1 cellular context compared by ENCODE assay signal in the genomic region with DNA sequence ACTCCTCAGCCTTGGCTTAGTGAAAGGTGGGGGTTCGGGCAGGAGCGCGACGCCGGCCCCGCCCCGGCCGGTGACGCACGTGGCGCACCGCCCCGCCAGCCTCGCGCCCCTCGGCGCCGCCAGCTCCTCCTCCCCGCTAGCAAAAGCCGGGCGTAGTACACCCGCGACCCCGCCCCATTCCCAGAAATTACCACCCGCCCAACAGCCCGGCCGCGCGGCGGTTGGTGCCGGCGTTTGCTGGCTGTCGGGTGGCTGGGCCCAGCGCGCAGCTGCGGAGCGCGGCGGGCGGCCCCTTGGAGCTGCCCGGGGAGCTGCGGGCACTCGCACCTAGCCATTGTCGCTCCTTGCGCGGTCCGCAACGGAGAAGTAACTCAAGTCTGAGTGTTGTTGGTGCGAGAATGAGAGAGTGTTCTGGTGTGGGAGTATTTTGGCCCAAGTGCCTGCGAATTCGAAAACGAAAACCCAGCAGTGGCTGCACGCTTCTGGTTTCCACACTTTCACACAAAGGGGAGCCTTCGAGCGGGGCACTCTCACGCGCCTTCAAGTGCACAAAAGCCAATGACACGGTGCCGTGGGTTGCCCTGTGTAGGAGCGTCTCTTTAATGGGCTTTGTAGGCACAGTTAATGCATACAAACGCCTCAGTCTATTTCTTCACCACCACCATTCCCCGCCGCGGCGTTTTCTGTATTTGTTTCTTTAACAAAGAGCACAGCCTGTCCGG.
A peak's percentile ranks its signal among the peaks of the same experiment; 100 is the strongest.
TF ChIP-seq lines count a peak whose summit lies in the region.

No MANE protein-coding gene starts in this region.

TF ChIP-seq in WTC11, 78 proteins besides CTCF, POLR2A, EP300 and RAD21 (continued from another document):
- TF ChIP-seq, protein P1, sequence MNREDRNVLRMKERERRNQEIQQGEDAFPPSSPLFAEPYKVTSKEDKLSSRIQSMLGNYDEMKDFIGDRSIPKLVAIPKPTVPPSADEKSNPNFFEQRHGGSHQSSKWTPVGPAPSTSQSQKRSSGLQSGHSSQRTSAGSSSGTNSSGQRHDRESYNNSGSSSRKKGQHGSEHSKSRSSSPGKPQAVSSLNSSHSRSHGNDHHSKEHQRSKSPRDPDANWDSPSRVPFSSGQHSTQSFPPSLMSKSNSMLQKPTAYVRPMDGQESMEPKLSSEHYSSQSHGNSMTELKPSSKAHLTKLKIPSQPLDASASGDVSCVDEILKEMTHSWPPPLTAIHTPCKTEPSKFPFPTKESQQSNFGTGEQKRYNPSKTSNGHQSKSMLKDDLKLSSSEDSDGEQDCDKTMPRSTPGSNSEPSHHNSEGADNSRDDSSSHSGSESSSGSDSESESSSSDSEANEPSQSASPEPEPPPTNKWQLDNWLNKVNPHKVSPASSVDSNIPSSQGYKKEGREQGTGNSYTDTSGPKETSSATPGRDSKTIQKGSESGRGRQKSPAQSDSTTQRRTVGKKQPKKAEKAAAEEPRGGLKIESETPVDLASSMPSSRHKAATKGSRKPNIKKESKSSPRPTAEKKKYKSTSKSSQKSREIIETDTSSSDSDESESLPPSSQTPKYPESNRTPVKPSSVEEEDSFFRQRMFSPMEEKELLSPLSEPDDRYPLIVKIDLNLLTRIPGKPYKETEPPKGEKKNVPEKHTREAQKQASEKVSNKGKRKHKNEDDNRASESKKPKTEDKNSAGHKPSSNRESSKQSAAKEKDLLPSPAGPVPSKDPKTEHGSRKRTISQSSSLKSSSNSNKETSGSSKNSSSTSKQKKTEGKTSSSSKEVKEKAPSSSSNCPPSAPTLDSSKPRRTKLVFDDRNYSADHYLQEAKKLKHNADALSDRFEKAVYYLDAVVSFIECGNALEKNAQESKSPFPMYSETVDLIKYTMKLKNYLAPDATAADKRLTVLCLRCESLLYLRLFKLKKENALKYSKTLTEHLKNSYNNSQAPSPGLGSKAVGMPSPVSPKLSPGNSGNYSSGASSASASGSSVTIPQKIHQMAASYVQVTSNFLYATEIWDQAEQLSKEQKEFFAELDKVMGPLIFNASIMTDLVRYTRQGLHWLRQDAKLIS (CRISPR knock-in tag; IDR thresholded peaks at IDR 0.05; ENCODE audit: borderline replicate concordance) = no peak
- TF ChIP-seq NR2C2 (CRISPR knock-in tag; IDR thresholded peaks at IDR 0.05) (no peak), SOX15 (CRISPR knock-in tag; IDR thresholded peaks at IDR 0.05) (no peak), SMAD4 (CRISPR knock-in tag; IDR thresholded peaks at IDR 0.05) (no peak), ZNF396 (CRISPR knock-in tag; IDR thresholded peaks at IDR 0.05; ENCODE audit: borderline replicate concordance) (no peak), JUN (CRISPR knock-in tag; IDR thresholded peaks at IDR 0.05) (peak; percentile 76; the same call in 1 of the 2 replicates), TEAD1 (CRISPR knock-in tag; IDR thresholded peaks at IDR 0.05) (peak; percentile 29; the same call in 1 of the 2 replicates), NR1H2 (CRISPR knock-in tag; IDR thresholded peaks at IDR 0.05) (no peak)
- TF ChIP-seq, protein P2, sequence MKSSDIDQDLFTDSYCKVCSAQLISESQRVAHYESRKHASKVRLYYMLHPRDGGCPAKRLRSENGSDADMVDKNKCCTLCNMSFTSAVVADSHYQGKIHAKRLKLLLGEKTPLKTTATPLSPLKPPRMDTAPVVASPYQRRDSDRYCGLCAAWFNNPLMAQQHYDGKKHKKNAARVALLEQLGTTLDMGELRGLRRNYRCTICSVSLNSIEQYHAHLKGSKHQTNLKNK (CRISPR knock-in tag; IDR thresholded peaks at IDR 0.05) = 0 out of 2 replicates have a peak, but pooled peaks have one; percentile 37
